In genomic region chr15:29518442-29518841, GRCh38 we compare ENCODE assay signal across 16 cellular contexts.
"Had no signal": no experiment of that assay in that cellular context is flagged by ENCODE, and none has a peak within 500 bp of the region (broad histone marks: within the 10 kb centered on the region; RNA-seq: fewer than 3 reads in every experiment).

No MANE protein-coding gene starts in this region.

- FAIRE-seq: kidney, TTC549 had no signal

- H3K36me3 ChIP-seq: brain microvascular endothelial cell, tibial nerve had no signal

- H3K27me3 ChIP-seq: brain microvascular endothelial cell, tibial nerve had no signal

- ATAC-seq: effector memory CD8-positive, alpha-beta T cell; WTC11 had no signal

- DNase-seq: activated CD4-positive, alpha-beta T cell treated with anti-CD3 and anti-CD28 coated beads for 4 hours; activated gamma-delta T cell treated with Interleukin-2 at 50 U/mL for 16 hours; amniotic stem cell; brain microvascular endothelial cell; effector memory CD8-positive, alpha-beta T cell; erythroblast; hypothalamus; kidney; stimulated activated CD4-positive, alpha-beta T cell treated with anti-CD3 and anti-CD28 coated beads, Interleukin-2, amount 100 ng/mL, for 48 hours; stimulated activated naive CD4-positive, alpha-beta T cell treated with Interleukin-2 at 50 U/mL for 16 hours; substantia nigra; T-helper 2 cell had no signal

- H3K4me1 ChIP-seq: tibial nerve had no signal

- H3K27ac ChIP-seq: brain microvascular endothelial cell, tibial nerve had no signal

- H3K4me3 ChIP-seq: lung, tibial nerve had no signal
